8 cellular contexts compared by ENCODE assay signal in genomic region chr6:129575378-129576118, GRCh38.
DNase-seq lines count a peak whose midpoint lies in the region; ATAC-seq and TF ChIP-seq lines count a peak whose summit lies in the region.

No MANE protein-coding gene starts in this region.

- peaks cover 6% of the 10 kb centered on the region for H3K4me1 Mint-ChIP-seq in CD14-positive monocyte
- H3K4me1 Mint-ChIP-seq in endothelial cell (ENCODE audit: unreplicated experiment) = peaks cover 3% of the 10 kb centered on the region

- H3K27ac Mint-ChIP-seq in CD14-positive monocyte (no peak overlapping the region), endothelial cell (ENCODE audit: unreplicated experiment) (peak overlapping the region; percentile 50)

- H3K9me3 ChIP-seq in mucosa of descending colon = no peaks in the 10 kb centered on the region

- DNase-seq in CD14-positive monocyte (ENCODE audit: low spot score) (no peak), HFF-Myc (ENCODE audit: extremely low read depth, low read depth) (peak; percentile 42), RKO (ENCODE audit: low spot score) (peak; percentile 75), endothelial cell (ENCODE audit: low spot score) (no peak), mucosa of descending colon (peak in 1 of 3 donors; percentile 32), GM19240 (ENCODE audit: insufficient read length, low spot score) (no peak)
- no peak for DNase-seq in effector CD8-positive, alpha-beta T cell (lab: John Stamatoyannopoulos, UW)

- peaks cover 0 to 18% of the 10 kb centered on the region in 2 donors for H3K36me3 Mint-ChIP-seq in CD14-positive monocyte
- H3K36me3 Mint-ChIP-seq in endothelial cell (ENCODE audit: low read depth, unreplicated experiment) = peaks cover 38% of the 10 kb centered on the region

- H3K9me3 Mint-ChIP-seq in CD14-positive monocyte = peaks cover 0 to 13% (median 4%) of the 10 kb centered on the region in 7 donors
- no peaks in the 10 kb centered on the region for H3K9me3 Mint-ChIP-seq in endothelial cell (ENCODE audit: unreplicated experiment)

- TF ChIP-seq CTCF in CD14-positive monocyte (IDR thresholded peaks at IDR 0.05) (peak; percentile 89), HFF-Myc (IDR thresholded peaks at IDR 0.05; ENCODE audit: low read depth, low read length, missing control alignments) (peak; percentile 60), endothelial cell (IDR thresholded peaks at IDR 0.05; ENCODE audit: unreplicated experiment) (peak; percentile 39), mucosa of descending colon (IDR thresholded peaks at IDR 0.05) (peak; percentile 25)

- H3K27me3 Mint-ChIP-seq in CD14-positive monocyte (ENCODE audit: low read depth in 3 of 3) (peaks cover 0 to 3% (median 0%) of the 10 kb centered on the region in 3 donors), endothelial cell (ENCODE audit: unreplicated experiment) (peaks cover 13% of the 10 kb centered on the region)

- no peak overlapping the region for H3K4me3 ChIP-seq in HFF-Myc (replicated peaks; ENCODE audit: low read depth, low read length)
- no peak overlapping the region for H3K4me3 ChIP-seq in mucosa of descending colon

- peak; percentile 82 for ATAC-seq in mucosa of descending colon
- ATAC-seq in HG03342 (IDR thresholded peaks at IDR 0.05; ENCODE audit: unreplicated experiment) = no peak

- no peaks in the 10 kb centered on the region for H3K4me1 ChIP-seq in mucosa of descending colon (ENCODE audit: low read depth)

- no peaks in the 10 kb centered on the region for H3K36me3 ChIP-seq in mucosa of descending colon (ENCODE audit: low read depth)

- intact Hi-C loops in CD14-positive monocyte (cut with micrococcal nuclease) (loop anchor here in 1 of 2 donors (10.0 kb wide), 1 partner anchor 201 kb away; no protein-coding TSS in a partner anchor), mucosa of descending colon (cut with DNase I, micrococcal nuclease) (no loop called here)

- H3K4me3 Mint-ChIP-seq in CD14-positive monocyte (no peak overlapping the region), endothelial cell (ENCODE audit: unreplicated experiment) (peak overlapping the region; percentile 44)

Comparison
In these comparisons a context has a peak if more than half of its experiments do, and no peak if none do; other contexts are left out.
1. DNase-seq: peak in HFF-Myc (single experiment) and RKO (single experiment); none in CD14-positive monocyte (single experiment), endothelial cell (single experiment), GM19240 (single experiment) and effector CD8-positive, alpha-beta T cell (single experiment).
2. CTCF ChIP-seq: peak in every context shown above with its lines; median percentile 89 in CD14-positive monocyte; 60 in HFF-Myc; 39 in endothelial cell; 25 in mucosa of descending colon.